21 cellular contexts compared by ENCODE assay signal in the genomic region with DNA sequence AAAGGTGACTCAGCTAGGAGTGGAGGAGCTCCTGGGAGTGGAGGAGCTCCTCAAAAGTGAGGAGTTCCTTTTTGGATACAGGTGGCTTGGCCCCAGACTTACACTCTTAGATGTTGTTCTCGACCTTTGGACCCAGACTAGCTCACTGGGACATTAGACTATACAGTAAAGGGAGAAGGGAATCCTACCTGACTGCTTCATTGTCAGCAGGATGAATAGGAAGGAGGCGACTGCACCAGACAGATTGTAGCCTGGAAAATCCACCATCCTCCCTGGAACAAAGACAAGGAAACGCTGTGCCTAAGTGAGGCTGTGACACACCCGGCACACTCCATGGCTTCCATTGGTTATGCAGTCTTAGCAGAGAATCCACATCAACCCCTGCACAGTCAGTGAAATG. TPM values are rescaled to one million over a fixed set of nuclear protein-coding genes. Genes with fewer than 3 reads are reported as not detected.
DNase-seq lines count a peak whose midpoint lies in the region; ATAC-seq, FAIRE-seq and TF ChIP-seq lines count a peak whose summit lies in the region.
"Had no signal": no experiment of that assay in that cellular context is flagged by ENCODE, and none has a peak within 500 bp of the region (broad histone marks: within the 10 kb centered on the region; RNA-seq: fewer than 3 reads in every experiment).

A gene with protein sequence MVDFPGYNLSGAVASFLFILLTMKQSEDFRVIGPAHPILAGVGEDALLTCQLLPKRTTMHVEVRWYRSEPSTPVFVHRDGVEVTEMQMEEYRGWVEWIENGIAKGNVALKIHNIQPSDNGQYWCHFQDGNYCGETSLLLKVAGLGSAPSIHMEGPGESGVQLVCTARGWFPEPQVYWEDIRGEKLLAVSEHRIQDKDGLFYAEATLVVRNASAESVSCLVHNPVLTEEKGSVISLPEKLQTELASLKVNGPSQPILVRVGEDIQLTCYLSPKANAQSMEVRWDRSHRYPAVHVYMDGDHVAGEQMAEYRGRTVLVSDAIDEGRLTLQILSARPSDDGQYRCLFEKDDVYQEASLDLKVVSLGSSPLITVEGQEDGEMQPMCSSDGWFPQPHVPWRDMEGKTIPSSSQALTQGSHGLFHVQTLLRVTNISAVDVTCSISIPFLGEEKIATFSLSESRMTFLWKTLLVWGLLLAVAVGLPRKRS (minus strand): TSS at position 325 of the 400 bp plus-strand sequence. CDS start 58 bp downstream, at position 267.

- H2BK12ac ChIP-seq in H1 (ENCODE audit: low read depth, low read length): no peak within 1 kb of the TSS

- no peak within 1 kb of the TSS for H3K4me3 Mint-ChIP-seq in neural progenitor cell
- H3K4me3 Mint-ChIP-seq: CD4-positive, alpha-beta T cell had no signal

- H4K20me1 ChIP-seq in Loucy (ENCODE audit: insufficient read depth, low read length, poor library complexity, severe bottlenecking): no peaks in the 10 kb centered on the region
- no peaks in the 10 kb centered on the region for H4K20me1 ChIP-seq in H1 (replicated peaks in 1 of 2; ENCODE audit: control insufficient read depth in 1 of 2, insufficient read depth in 2 of 2, low read length in 2 of 2)
- no peaks in the 10 kb centered on the region for H4K20me1 ChIP-seq in neural progenitor cell (ENCODE audit: low read depth)
- H4K20me1 ChIP-seq: BLaER1 treated with 17β-estradiol and CSF1 and Interleukin-3, amounts not matched to agents 10 nM and 100 nM had no signal

- ATAC-seq in HG02981 (IDR thresholded peaks at IDR 0.05; ENCODE audit: unreplicated experiment) (no peak), HG02571 (IDR thresholded peaks at IDR 0.05; ENCODE audit: unreplicated experiment) (no peak), HG02610 (IDR thresholded peaks at IDR 0.05; ENCODE audit: unreplicated experiment) (no peak)

- TF ChIP-seq POLR2A in H1 (IDR thresholded peaks at IDR 0.05; ENCODE audit: control extremely low read depth in 1 of 2, low read depth in 2 of 2, low read length in 2 of 2): no peak

- H3K27me3 ChIP-seq in Loucy (ENCODE audit: insufficient read depth, low read length, poor library complexity, severe bottlenecking): no peaks in the 10 kb centered on the region
- no peaks in the 10 kb centered on the region for H3K27me3 ChIP-seq in H1 (replicated peaks in 1 of 4; ENCODE audit: control insufficient read depth in 3 of 4, extremely low read depth in 1 of 4, insufficient read depth in 3 of 4, low read length in 3 of 4)
- H3K27me3 ChIP-seq in neural progenitor cell: no peaks in the 10 kb centered on the region
- H3K27me3 ChIP-seq: BLaER1 treated with 17β-estradiol and CSF1 and Interleukin-3, amounts not matched to agents 10 nM and 100 nM had no signal

- H3K27ac ChIP-seq in H1 (ENCODE audit: low read depth, low read length) (no peak within 1 kb of the TSS), neural progenitor cell (no peak within 1 kb of the TSS)
- H3K27ac ChIP-seq: BLaER1 treated with 17β-estradiol and CSF1 and Interleukin-3, amounts not matched to agents 10 nM and 100 nM had no signal

- H3K4me1 ChIP-seq in Loucy (ENCODE audit: insufficient read depth, low read length, poor library complexity, severe bottlenecking) (no peaks in the 10 kb centered on the region), H1 (replicated peaks in 1 of 4; ENCODE audit: control insufficient read depth in 3 of 4, insufficient read depth in 4 of 4, low read length in 3 of 4) (peaks cover 0 to 6% (median 2%) of the 10 kb centered on the region in 4 experiments; a peak in 3 of 7 replicates), neural progenitor cell (peaks cover 13% of the 10 kb centered on the region)
- H3K4me1 ChIP-seq: BLaER1 treated with 17β-estradiol and CSF1 and Interleukin-3, amounts not matched to agents 10 nM and 100 nM; HAP-1 had no signal

- no peak within 1 kb of the TSS for H3K18ac ChIP-seq in H1 (ENCODE audit: extremely low read depth, low read length)

- H2BK15ac ChIP-seq in H1 (ENCODE audit: low read length): 0 out of 2 replicates have a peak within 1 kb of the TSS, but pooled peaks have one; percentile 72

- H3K9me3 ChIP-seq in Loucy (ENCODE audit: insufficient read depth, low read depth, low read length) (no peaks in the 10 kb centered on the region), H1 (ENCODE audit: insufficient read depth in 2 of 2, low read depth in 1 of 2, low read length in 1 of 2) (no peaks in the 10 kb centered on the region), neural progenitor cell (ENCODE audit: low read depth) (no peaks in the 10 kb centered on the region)
- H3K9me3 ChIP-seq: BLaER1 treated with 17β-estradiol and CSF1 and Interleukin-3, amounts not matched to agents 10 nM and 100 nM; HAP-1 had no signal

- H2BK5ac ChIP-seq in H1 (ENCODE audit: low read depth, low read length): no peak within 1 kb of the TSS

- no peaks in the 10 kb centered on the region for H3K36me3 Mint-ChIP-seq in neural progenitor cell
- H3K36me3 Mint-ChIP-seq: IgD-negative memory B cell had no signal

- H3K4me2 ChIP-seq in Loucy (ENCODE audit: low read depth, low read length, poor library complexity, severe bottlenecking) (peak within 1 kb of the TSS; percentile 13), H1 (ENCODE audit: insufficient read depth in 1 of 2, low read depth in 2 of 2, low read length in 2 of 2) (no peak within 1 kb of the TSS), neural progenitor cell (no peak within 1 kb of the TSS)
- H3K4me2 ChIP-seq: BLaER1 treated with 17β-estradiol and CSF1 and Interleukin-3, amounts not matched to agents 10 nM and 100 nM had no signal

- no peak within 1 kb of the TSS for H3K56ac ChIP-seq in H1 (replicated peaks; ENCODE audit: insufficient read length, low read depth, low read length)

- TF ChIP-seq RAD21 in H1 (IDR thresholded peaks at IDR 0.05 in 1 of 2, conservative IDR thresholded peaks at IDR 0.05 in 1 of 2; ENCODE audit: low read depth in 2 of 2, low read length in 2 of 2): no peak

- H3F3A ChIP-seq in Loucy (ENCODE audit: low read depth) (no peaks in the 10 kb centered on the region), neural progenitor cell (ENCODE audit: low read depth) (no peaks in the 10 kb centered on the region)

- H3K23ac ChIP-seq in H1 (ENCODE audit: insufficient read length): no peak within 1 kb of the TSS

- TF ChIP-seq EP300 in H1 (IDR thresholded peaks at IDR 0.05; ENCODE audit: borderline replicate concordance in 1 of 2, low read depth in 2 of 2, low read length in 2 of 2): no peak

- no peak within 1 kb of the TSS for H3K27ac Mint-ChIP-seq in neural progenitor cell
- H3K27ac Mint-ChIP-seq: CD4-positive, alpha-beta T cell; IgD-negative memory B cell had no signal

- H4K91ac ChIP-seq in H1 (replicated peaks; ENCODE audit: insufficient read length, low read length): no peak within 1 kb of the TSS

- H3K27me3 Mint-ChIP-seq in neural progenitor cell (ENCODE audit: insufficient read depth, low read depth): peaks cover 2% of the 10 kb centered on the region

- H2BK120ac ChIP-seq in H1 (replicated peaks; ENCODE audit: low read depth, low read length): no peak within 1 kb of the TSS

- no peak within 1 kb of the TSS for H3K14ac ChIP-seq in H1 (ENCODE audit: insufficient read length)

- no peak for FAIRE-seq in H1 (lab: Jason Lieb, UNC)
- FAIRE-seq: G401.6, GM12891 had no signal

- no peaks in the 10 kb centered on the region for H3K9me2 ChIP-seq in Loucy (replicated peaks; ENCODE audit: low read depth, low read length)

- no peaks in the 10 kb centered on the region for H3K23me2 ChIP-seq in H1 (ENCODE audit: low read depth, low read length)

- peaks cover 3% of the 10 kb centered on the region for H3K4me1 Mint-ChIP-seq in neural progenitor cell

- H3K4me3 ChIP-seq in Loucy (ENCODE audit: low read length, poor library complexity, severe bottlenecking) (no peak within 1 kb of the TSS), H1 (ENCODE audit: extremely low read depth in 1 of 4, insufficient read depth in 2 of 4, low read depth in 3 of 4, low read length in 4 of 4) (no peak within 1 kb of the TSS), neural progenitor cell (no peak within 1 kb of the TSS)
- H3K4me3 ChIP-seq: BLaER1 treated with 17β-estradiol and CSF1 and Interleukin-3, amounts not matched to agents 10 nM and 100 nM; HAP-1 had no signal

- H2AFZ ChIP-seq in Loucy (ENCODE audit: low read length) (peak within 1 kb of the TSS; percentile 72), H1 (ENCODE audit: low read length) (peak within 1 kb of the TSS; percentile 89), neural progenitor cell (replicated peaks) (peak within 1 kb of the TSS; percentile 60)

- POLR2A ChIA-PET in H1 (lab: Charles Lee; ENCODE audit: partially characterized antibody): no interaction called here

- no peak within 1 kb of the TSS for H4K8ac ChIP-seq in H1 (ENCODE audit: extremely low read depth, insufficient read depth, low read length)

- H3K4ac ChIP-seq in H1 (replicated peaks; ENCODE audit: insufficient read length, low read depth, low read length): no peak within 1 kb of the TSS

- H4K5ac ChIP-seq in H1 (ENCODE audit: insufficient read length, low read depth, low read length): no peak within 1 kb of the TSS

- no peaks in the 10 kb centered on the region for H3K79me1 ChIP-seq in H1 (ENCODE audit: low read depth, low read length)

- DNase-seq in DMS53 (lab: John Stamatoyannopoulos, UW) (peak; percentile 77), H1 (ENCODE audit: low read depth in 1 of 2, low spot score in 2 of 2) (no peak), neural progenitor cell (ENCODE audit: low spot score) (no peak), hepatic stellate cell (ENCODE audit: low spot score) (no peak)
- DNase-seq: ACHN; Calu3; CD4-positive, alpha-beta T cell; DMS 273 treated with DMSO at 0.1 percent for 48 hours; DMS79 treated with DMSO at 0.1 percent for 48 hours; EL; GOT3 had no signal

- TF ChIP-seq CTCF in Loucy (conservative IDR thresholded peaks at IDR 0.05; ENCODE audit: low read length) (no peak), H1 (IDR thresholded peaks at IDR 0.05; ENCODE audit: control extremely low read depth in 1 of 3, insufficient read depth in 1 of 3, low read depth in 1 of 3, low read length in 3 of 3) (no peak), neural progenitor cell (IDR thresholded peaks at IDR 0.05) (no peak)

- H3K9me3 Mint-ChIP-seq in neural progenitor cell: no peaks in the 10 kb centered on the region
- H3K9me3 Mint-ChIP-seq: CD4-positive, alpha-beta T cell; IgD-negative memory B cell had no signal

- no peak within 1 kb of the TSS for H2BK20ac ChIP-seq in H1 (ENCODE audit: low read length)

- CTCF ChIA-PET in H1 (lab: Charles Lee; ENCODE audit: partially characterized antibody): interaction anchor here (0.9 to 2.8 kb wide), 6 partner anchors 8 to 384 kb away, joined by 3 to 16 read pairs (median 5); no protein-coding TSS in a partner anchor

- H3K79me2 ChIP-seq in Loucy (ENCODE audit: insufficient read depth, low read length): no peaks in the 10 kb centered on the region
- no peaks in the 10 kb centered on the region for H3K79me2 ChIP-seq in H1 (ENCODE audit: control insufficient read depth in 1 of 2, insufficient read depth in 2 of 2, low read length in 2 of 2)
- H3K79me2 ChIP-seq in neural progenitor cell (ENCODE audit: low read depth): no peaks in the 10 kb centered on the region

- H3K36me3 ChIP-seq in Loucy (ENCODE audit: insufficient read depth, low read length) (no peaks in the 10 kb centered on the region), H1 (ENCODE audit: control insufficient read depth in 2 of 4, insufficient read depth in 4 of 4, low read length in 3 of 4) (no peaks in the 10 kb centered on the region), neural progenitor cell (no peaks in the 10 kb centered on the region)
- H3K36me3 ChIP-seq: BLaER1 treated with 17β-estradiol and CSF1 and Interleukin-3, amounts not matched to agents 10 nM and 100 nM; HAP-1 had no signal

- no peak within 1 kb of the TSS for H3K9ac ChIP-seq in Loucy (ENCODE audit: low read depth, low read length, poor library complexity, severe bottlenecking)
- H3K9ac ChIP-seq in H1 (replicated peaks in 1 of 4; ENCODE audit: extremely low read depth in 1 of 4, low read depth in 3 of 4, low read length in 3 of 4): no peak within 1 kb of the TSS; a peak in 1 of 7 replicates
- no peak within 1 kb of the TSS for H3K9ac ChIP-seq in neural progenitor cell
- H3K9ac ChIP-seq: BLaER1 treated with 17β-estradiol and CSF1 and Interleukin-3, amounts not matched to agents 10 nM and 100 nM had no signal

- H2AK5ac ChIP-seq in H1 (ENCODE audit: low read depth, low read length): no peak within 1 kb of the TSS

- WGBS in H1 (ENCODE audit: extremely low coverage in 1 of 2, insufficient coverage in 1 of 2, insufficient read length in 1 of 2, insufficient replicate concordance in 2 of 2, low coverage in 1 of 2, low lambda C conversion rate in 2 of 2, missing lambda C conversion rate in 1 of 2), 2 experiments: 88% methylated on average over 4 of the region's 4 CpGs; no CpG with 5 or more reads in 1 of the 2 experiments

RNA-seq across cellular contexts. Expression of the gene that starts here (rescaled TPM):
- not detected in 2 replicates for total RNA-seq in H1 (2021; fragmentation: NEBNext Ultra II Directional; extraction: Animal tissue kit (Norgen Biotek cat#: 25700))
- not detected in 2 replicates for polyA plus RNA-seq in H1 (2011; rRNA removed)
- polyA plus RNA-seq in H1 (2011; cell fraction: cytosol; rRNA removed): not detected
- polyA plus RNA-seq in H1 (2011; cell fraction: nucleus; rRNA removed): not detected
- polyA plus RNA-seq in H1 (2012, experiment 1 of 2): not detected in 4 replicates
- not detected for polyA plus RNA-seq in H1 (2012, experiment 2 of 2)
- not detected for polyA plus RNA-seq in H1 (2013, experiment 1 of 2)
- polyA plus RNA-seq in H1 (2013, experiment 2 of 2): not detected
- not detected in 2 replicates for polyA minus RNA-seq in H1 (2011; rRNA and poly(A)+ RNA removed)
- not detected for polyA minus RNA-seq in H1 (2011; cell fraction: cytosol; rRNA and poly(A)+ RNA removed)
- not detected for polyA minus RNA-seq in H1 (2011; cell fraction: nucleus; rRNA and poly(A)+ RNA removed)
- not detected in 2 replicates for total RNA-seq in neural progenitor cell (ENCODE audit: low replicate concordance)
- total RNA-seq: A172; Calu3; CD4-positive, alpha-beta T cell had no signal
- polyA plus RNA-seq: IgD-negative memory B cell had no signal
